In the genomic region with DNA sequence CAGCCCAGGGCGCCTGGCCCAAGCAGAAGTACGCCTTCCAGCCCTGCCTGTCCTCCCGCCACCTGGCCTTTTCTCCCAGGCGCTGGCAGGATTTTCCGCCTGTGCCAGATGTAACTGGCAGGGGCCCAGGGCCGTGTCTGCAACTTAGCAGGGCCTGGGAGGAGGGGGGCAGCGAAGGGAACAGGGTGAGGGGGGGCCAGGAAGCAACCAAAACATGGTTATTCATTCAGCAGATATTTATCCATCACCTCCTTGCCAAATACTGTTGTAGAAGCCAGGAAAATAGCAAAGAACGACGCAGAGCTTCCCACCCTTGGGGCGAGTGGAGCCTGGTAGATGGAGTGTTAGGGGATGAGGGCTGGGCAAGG, we compare ENCODE assay signal across 8 cellular contexts. TPM values are rescaled to one million over a fixed set of nuclear protein-coding genes. Genes with fewer than 3 reads are reported as not detected.
DNase-seq lines count a peak whose midpoint lies in the region; ATAC-seq and TF ChIP-seq lines count a peak whose summit lies in the region.

No MANE protein-coding gene starts in this region.

- peak overlapping the region in 7 of 8 donors; percentile 36 to 79 (median 70) for H3K27ac ChIP-seq in spleen
- H3K27ac ChIP-seq in MM.1S (ENCODE audit: low read length): no peak overlapping the region

- peaks cover 0 to 45% (median 4%) of the 10 kb centered on the region in 7 donors for H3K27me3 ChIP-seq in spleen (replicated peaks in 1 of 7)
- H3K27me3 ChIP-seq in MM.1S (replicated peaks; ENCODE audit: insufficient read depth, low read length): peaks cover 86% of the 10 kb centered on the region

- no peak for TF ChIP-seq POLR2A in spleen (IDR thresholded peaks at IDR 0.05)

- H3K9ac ChIP-seq in MM.1S (ENCODE audit: low read length): no peak overlapping the region

- H4K20me1 ChIP-seq in MM.1S (ENCODE audit: insufficient read depth, low read length): no peaks in the 10 kb centered on the region

- DNase-seq in M059J (ENCODE audit: low read depth) (peak; percentile 58), amniotic epithelial cell (ENCODE audit: low read depth) (peak; percentile 75), hepatic stellate cell (ENCODE audit: low spot score) (peak; percentile 47), spleen (no peak), MM.1S (no peak), HuH-7.5 (ENCODE audit: low spot score) (no peak)

- no peaks in the 10 kb centered on the region for H3K36me3 ChIP-seq in spleen
- H3K36me3 ChIP-seq in MM.1S (replicated peaks; ENCODE audit: insufficient read depth, low read length): no peaks in the 10 kb centered on the region

- H3K4me1 ChIP-seq in spleen (peaks cover 6 to 33% (median 21%) of the 10 kb centered on the region in 6 donors), MM.1S (ENCODE audit: low read length) (no peaks in the 10 kb centered on the region)

- no peak overlapping the region for H2AFZ ChIP-seq in MM.1S (ENCODE audit: low read length)

- no peaks in the 10 kb centered on the region for H3F3A ChIP-seq in MM.1S (ENCODE audit: insufficient read depth, low read length)

- TF ChIP-seq CTCF in spleen (IDR thresholded peaks at IDR 0.05 in 8 of 11, conservative IDR thresholded peaks at IDR 0.05 in 3 of 11): no peak
- no peak for TF ChIP-seq CTCF in MM.1S (IDR thresholded peaks at IDR 0.05; ENCODE audit: low read length)

- intact Hi-C loops in spleen (cut with DNase I; ENCODE audit: low total_unique reads): no loop called here

- no peaks in the 10 kb centered on the region for H3K79me2 ChIP-seq in MM.1S (ENCODE audit: low read length)

- ATAC-seq in GM19452 (IDR thresholded peaks at IDR 0.05; ENCODE audit: unreplicated experiment) (no peak), HG03039 (IDR thresholded peaks at IDR 0.05; ENCODE audit: unreplicated experiment) (no peak)

- no peak overlapping the region for H3K4me2 ChIP-seq in MM.1S (ENCODE audit: low read depth, low read length)

- no peaks in the 10 kb centered on the region for H3K9me2 ChIP-seq in MM.1S (replicated peaks; ENCODE audit: insufficient read depth, low read length)

- WGBS in spleen, 5 donors: 6 to 15% (median 12%) methylated on average over 10 of the region's 10 CpGs

- H3K4me3 ChIP-seq in spleen (no peak overlapping the region), MM.1S (ENCODE audit: low read length) (no peak overlapping the region)

- no peaks in the 10 kb centered on the region for H3K9me3 ChIP-seq in spleen
- H3K9me3 ChIP-seq in MM.1S (replicated peaks; ENCODE audit: insufficient read depth, low read length): no peaks in the 10 kb centered on the region

RNA-seq across cellular contexts. Expression of a gene that starts 5.6 kb away (rescaled TPM):
- total RNA-seq in M059J (2014; rRNA removed; shearing (Covaris generic)): 0.10 and 2.8 TPM in 2 replicates
- total RNA-seq in spleen: 1 to 10 TPM in 5 of 7 donors, under 1 TPM in 2; 0.60 to 4.1 (median 1.4) TPM
- polyA plus RNA-seq in spleen: 1 to 10 TPM; 1.9 to 2.7 (median 2.2) TPM

RNA-seq across cellular contexts. Expression of a gene that starts 38.2 kb away (rescaled TPM):
- total RNA-seq in M059J (2014; rRNA removed; shearing (Covaris generic)): 4.9 and 7.6 TPM in 2 replicates
- total RNA-seq in spleen: 1 to 10 TPM; 3.9 to 7.5 (median 4.5) TPM
- polyA plus RNA-seq in spleen: 1 to 10 TPM; 2.2 to 2.9 (median 2.8) TPM

RNA-seq across cellular contexts. Expression of a gene that starts 46.1 kb away (rescaled TPM):
- not detected in 2 replicates for total RNA-seq in M059J (2014; rRNA removed; shearing (Covaris generic))
- total RNA-seq in spleen: 10 to 100 TPM; 31.7 to 88.0 (median 40.2) TPM
- 10 to 100 TPM; 12.0 to 46.7 (median 22.8) TPM for polyA plus RNA-seq in spleen

Comparison
In these comparisons a context has a peak if more than half of its experiments do, and no peak if none do; other contexts are left out.
1. DNase-seq: peak in M059J (single experiment), amniotic epithelial cell (single experiment) and hepatic stellate cell (single experiment); none in spleen (single experiment), MM.1S (single experiment) and HuH-7.5 (single experiment).
2. RNA of a gene that starts 46.1 kb away (total RNA-seq): 31.7 to 88.0 TPM in spleen; not detected in M059J; every median in the first group is over 10 times any median in the second.